23 cellular contexts compared by ENCODE assay signal in genomic region chr14:99041141-99041819, GRCh38.
"Had no signal": no experiment of that assay in that cellular context is flagged by ENCODE, and none has a peak within 500 bp of the region (broad histone marks: within the 10 kb centered on the region; RNA-seq: fewer than 3 reads in every experiment).

No MANE protein-coding gene starts in this region.

- H3K27ac Mint-ChIP-seq: activated CD4-positive, alpha-beta memory T cell treated with anti-CD3 and anti-CD28 coated beads for 36 hours; activated naive CD4-positive, alpha-beta T cell treated with anti-CD3 and anti-CD28 coated beads, Interleukin-2, amount 10 ng/mL, durations not matched to agents 7 days and 5 days; activated T-helper 17 cell treated with anti-CD3 and anti-CD28 coated beads, Interleukin-2, amount 50 U/mL, for 72 hours; immature natural killer cell; memory B cell; neural progenitor cell had no signal

- H3K9ac ChIP-seq: neural progenitor cell had no signal

- H3K27ac ChIP-seq: adrenal gland, cardiac muscle cell, dorsolateral prefrontal cortex, epithelial cell of prostate, gastroesophageal sphincter, heart left ventricle, neural progenitor cell, prostate gland, right atrium auricular region, tibial artery had no signal

- H3K36me3 Mint-ChIP-seq: activated CD4-positive, alpha-beta memory T cell treated with anti-CD3 and anti-CD28 coated beads for 36 hours; activated naive CD4-positive, alpha-beta T cell treated with anti-CD3 and anti-CD28 coated beads, Interleukin-2, amount 10 ng/mL, durations not matched to agents 7 days and 5 days; memory B cell; neural progenitor cell had no signal

- H3K4me2 ChIP-seq: neural progenitor cell had no signal

- DNase-seq: activated naive CD4-positive, alpha-beta T cell treated with anti-CD3 and anti-CD28 coated beads, Interleukin-2, amount 10 ng/mL, durations not matched to agents 7 days and 5 days; activated T-cell treated with anti-CD3 and anti-CD28 coated beads for 4 hours; adrenal gland; dorsolateral prefrontal cortex; heart left ventricle; immature natural killer cell; kidney glomerular epithelial cell; naive thymus-derived CD4-positive, alpha-beta T cell; stimulated activated CD4-positive, alpha-beta T cell treated with anti-CD3 and anti-CD28 coated beads, Interleukin-2, amount 100 ng/mL, for 24 hours; stimulated activated naive CD4-positive, alpha-beta T cell treated with Interleukin-2 at 50 U/mL for 16 hours; substantia nigra; SW 1271; tibial artery had no signal

- H2AFZ ChIP-seq: neural progenitor cell had no signal

- FAIRE-seq: astrocyte had no signal

- H3K36me3 ChIP-seq: adrenal gland, cardiac muscle cell, gastroesophageal sphincter, heart left ventricle, neural progenitor cell, prostate gland, right atrium auricular region, tibial artery had no signal

- H3K4me3 ChIP-seq: adrenal gland, cardiac muscle cell, dorsolateral prefrontal cortex, gastroesophageal sphincter, heart left ventricle, neural progenitor cell, prostate gland, right atrium auricular region, tibial artery had no signal

- H3K4me1 ChIP-seq: adrenal gland, prostate gland had no signal

- H3K27me3 ChIP-seq: adrenal gland, cardiac muscle cell, gastroesophageal sphincter, heart left ventricle, right atrium auricular region, tibial artery had no signal

- H3K9me3 Mint-ChIP-seq: activated CD4-positive, alpha-beta memory T cell treated with anti-CD3 and anti-CD28 coated beads for 36 hours; activated T-helper 17 cell treated with anti-CD3 and anti-CD28 coated beads, Interleukin-2, amount 50 U/mL, for 72 hours had no signal

- ATAC-seq: activated T-helper 17 cell treated with anti-CD3 and anti-CD28 coated beads, Interleukin-2, amount 50 U/mL, for 72 hours; gastroesophageal sphincter; heart left ventricle; naive thymus-derived CD4-positive, alpha-beta T cell had no signal

- H3K9me3 ChIP-seq: adrenal gland, gastroesophageal sphincter, prostate gland, right atrium auricular region, tibial artery had no signal

- H3K4me3 Mint-ChIP-seq: activated CD4-positive, alpha-beta memory T cell treated with anti-CD3 and anti-CD28 coated beads for 36 hours; activated naive CD4-positive, alpha-beta T cell treated with anti-CD3 and anti-CD28 coated beads, Interleukin-2, amount 10 ng/mL, durations not matched to agents 7 days and 5 days; activated T-helper 17 cell treated with anti-CD3 and anti-CD28 coated beads, Interleukin-2, amount 50 U/mL, for 72 hours; immature natural killer cell; memory B cell; naive thymus-derived CD4-positive, alpha-beta T cell; neural progenitor cell had no signal

- H3K27me3 Mint-ChIP-seq: activated CD4-positive, alpha-beta memory T cell treated with anti-CD3 and anti-CD28 coated beads for 36 hours; activated T-helper 17 cell treated with anti-CD3 and anti-CD28 coated beads, Interleukin-2, amount 50 U/mL, for 72 hours; memory B cell had no signal

- H3K4me1 Mint-ChIP-seq: activated naive CD4-positive, alpha-beta T cell treated with anti-CD3 and anti-CD28 coated beads, Interleukin-2, amount 10 ng/mL, durations not matched to agents 7 days and 5 days; activated T-helper 17 cell treated with anti-CD3 and anti-CD28 coated beads, Interleukin-2, amount 50 U/mL, for 72 hours; memory B cell had no signal
